ENCODE assay signal across 1 cellular context in the genomic region with DNA sequence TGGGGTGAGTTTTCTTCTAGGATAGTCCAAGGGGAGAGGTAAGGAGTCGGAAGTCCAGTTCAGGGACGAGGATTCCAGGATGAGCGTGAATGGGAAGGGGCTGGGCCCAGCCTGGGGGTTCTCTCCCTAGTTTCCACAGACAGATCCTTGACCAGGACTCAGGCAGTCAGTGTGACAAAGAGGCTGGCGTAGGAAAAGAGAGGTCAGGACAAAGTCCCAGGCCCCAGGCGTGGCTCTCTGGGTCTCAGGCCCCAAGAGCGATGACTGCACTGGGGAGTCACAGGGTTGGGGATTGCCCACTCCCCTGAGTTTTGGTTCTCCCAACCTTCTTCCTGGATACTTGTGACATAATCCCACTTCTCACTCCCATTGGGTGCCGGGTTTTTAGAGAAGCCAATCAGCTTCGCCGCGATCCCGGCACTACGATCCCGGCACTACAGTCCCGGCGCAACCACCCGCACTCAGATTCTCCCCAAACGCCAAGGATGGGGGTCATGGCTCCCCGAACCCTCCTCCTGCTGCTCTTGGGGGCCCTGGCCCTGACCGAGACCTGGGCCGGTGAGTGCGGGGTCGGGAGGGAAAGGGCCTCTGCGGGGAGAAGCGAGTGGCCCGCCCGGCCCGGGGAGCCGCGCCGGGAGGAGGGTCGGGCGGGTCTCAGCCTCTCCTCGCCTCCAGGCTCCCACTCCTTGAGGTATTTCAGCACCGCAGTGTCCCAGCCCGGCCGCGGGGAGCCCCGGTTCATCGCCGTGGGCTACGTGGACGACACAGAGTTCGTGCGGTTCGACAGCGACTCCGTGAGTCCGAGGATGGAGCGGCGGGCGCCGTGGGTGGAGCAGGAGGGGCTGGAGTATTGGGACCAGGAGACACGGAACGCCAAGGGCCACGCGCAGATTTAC.
A peak's percentile ranks its signal among the peaks of the same experiment; 100 is the strongest.
TF ChIP-seq lines count a peak whose summit lies in the region.

No MANE protein-coding gene starts in this region.

TF ChIP-seq in HepG2, 621 proteins besides CTCF, POLR2A, EP300 and RAD21 (continued from another document and continues in another):
- TF ChIP-seq, protein P1, sequence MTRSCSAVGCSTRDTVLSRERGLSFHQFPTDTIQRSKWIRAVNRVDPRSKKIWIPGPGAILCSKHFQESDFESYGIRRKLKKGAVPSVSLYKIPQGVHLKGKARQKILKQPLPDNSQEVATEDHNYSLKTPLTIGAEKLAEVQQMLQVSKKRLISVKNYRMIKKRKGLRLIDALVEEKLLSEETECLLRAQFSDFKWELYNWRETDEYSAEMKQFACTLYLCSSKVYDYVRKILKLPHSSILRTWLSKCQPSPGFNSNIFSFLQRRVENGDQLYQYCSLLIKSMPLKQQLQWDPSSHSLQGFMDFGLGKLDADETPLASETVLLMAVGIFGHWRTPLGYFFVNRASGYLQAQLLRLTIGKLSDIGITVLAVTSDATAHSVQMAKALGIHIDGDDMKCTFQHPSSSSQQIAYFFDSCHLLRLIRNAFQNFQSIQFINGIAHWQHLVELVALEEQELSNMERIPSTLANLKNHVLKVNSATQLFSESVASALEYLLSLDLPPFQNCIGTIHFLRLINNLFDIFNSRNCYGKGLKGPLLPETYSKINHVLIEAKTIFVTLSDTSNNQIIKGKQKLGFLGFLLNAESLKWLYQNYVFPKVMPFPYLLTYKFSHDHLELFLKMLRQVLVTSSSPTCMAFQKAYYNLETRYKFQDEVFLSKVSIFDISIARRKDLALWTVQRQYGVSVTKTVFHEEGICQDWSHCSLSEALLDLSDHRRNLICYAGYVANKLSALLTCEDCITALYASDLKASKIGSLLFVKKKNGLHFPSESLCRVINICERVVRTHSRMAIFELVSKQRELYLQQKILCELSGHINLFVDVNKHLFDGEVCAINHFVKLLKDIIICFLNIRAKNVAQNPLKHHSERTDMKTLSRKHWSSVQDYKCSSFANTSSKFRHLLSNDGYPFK (CRISPR knock-in tag; IDR thresholded peaks at IDR 0.05; ENCODE audit: borderline replicate concordance), result peak; percentile 69; the same call in 1 of the 2 replicates
- TF ChIP-seq ASH2L (IDR thresholded peaks at IDR 0.05; ENCODE audit: insufficient read length, low read depth, low read length), result no peak
- no peak for TF ChIP-seq MTF2 (CRISPR knock-in tag; IDR thresholded peaks at IDR 0.05; ENCODE audit: borderline replicate concordance)
- peak; percentile 77; the same call in 1 of the 2 replicates for TF ChIP-seq ZNF510 (CRISPR knock-in tag; IDR thresholded peaks at IDR 0.05; ENCODE audit: low read depth)
- TF ChIP-seq ARNTL (CRISPR knock-in tag; IDR thresholded peaks at IDR 0.05), result peak; percentile 62; the same call in 1 of the 2 replicates
- no peak for TF ChIP-seq ZNF550 (CRISPR knock-in tag; IDR thresholded peaks at IDR 0.05; ENCODE audit: borderline replicate concordance)
- TF ChIP-seq RORA (CRISPR knock-in tag; IDR thresholded peaks at IDR 0.05), result no peak
- TF ChIP-seq ZBTB1 (CRISPR knock-in tag; IDR thresholded peaks at IDR 0.05; ENCODE audit: borderline replicate concordance), result no peak
- TF ChIP-seq, protein P2, sequence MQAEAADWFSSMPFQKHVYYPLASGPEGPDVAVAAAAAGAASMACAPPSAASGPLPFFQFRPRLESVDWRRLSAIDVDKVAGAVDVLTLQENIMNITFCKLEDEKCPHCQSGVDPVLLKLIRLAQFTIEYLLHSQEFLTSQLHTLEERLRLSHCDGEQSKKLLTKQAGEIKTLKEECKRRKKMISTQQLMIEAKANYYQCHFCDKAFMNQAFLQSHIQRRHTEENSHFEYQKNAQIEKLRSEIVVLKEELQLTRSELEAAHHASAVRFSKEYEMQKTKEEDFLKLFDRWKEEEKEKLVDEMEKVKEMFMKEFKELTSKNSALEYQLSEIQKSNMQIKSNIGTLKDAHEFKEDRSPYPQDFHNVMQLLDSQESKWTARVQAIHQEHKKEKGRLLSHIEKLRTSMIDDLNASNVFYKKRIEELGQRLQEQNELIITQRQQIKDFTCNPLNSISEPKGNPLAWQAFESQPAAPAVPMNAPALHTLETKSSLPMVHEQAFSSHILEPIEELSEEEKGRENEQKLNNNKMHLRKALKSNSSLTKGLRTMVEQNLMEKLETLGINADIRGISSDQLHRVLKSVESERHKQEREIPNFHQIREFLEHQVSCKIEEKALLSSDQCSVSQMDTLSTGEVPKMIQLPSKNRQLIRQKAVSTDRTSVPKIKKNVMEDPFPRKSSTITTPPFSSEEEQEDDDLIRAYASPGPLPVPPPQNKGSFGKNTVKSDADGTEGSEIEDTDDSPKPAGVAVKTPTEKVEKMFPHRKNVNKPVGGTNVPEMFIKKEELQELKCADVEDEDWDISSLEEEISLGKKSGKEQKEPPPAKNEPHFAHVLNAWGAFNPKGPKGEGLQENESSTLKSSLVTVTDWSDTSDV (CRISPR knock-in tag; IDR thresholded peaks at IDR 0.05), result no peak
- TF ChIP-seq POLR2G (IDR thresholded peaks at IDR 0.05; ENCODE audit: low read depth, low read length), result 0 out of 2 replicates have a peak, but pooled peaks have one; percentile 28
- no peak for TF ChIP-seq NR2F6 (IDR thresholded peaks at IDR 0.05)
- no peak for TF ChIP-seq NR2F6 (CRISPR knock-in tag; IDR thresholded peaks at IDR 0.05)
- TF ChIP-seq IRF2 (CRISPR knock-in tag; IDR thresholded peaks at IDR 0.05), result peak; percentile 12; the same call in 1 of the 2 replicates
- TF ChIP-seq ZFP41 (CRISPR knock-in tag; IDR thresholded peaks at IDR 0.05; ENCODE audit: borderline replicate concordance), result no peak
- TF ChIP-seq, protein P3, sequence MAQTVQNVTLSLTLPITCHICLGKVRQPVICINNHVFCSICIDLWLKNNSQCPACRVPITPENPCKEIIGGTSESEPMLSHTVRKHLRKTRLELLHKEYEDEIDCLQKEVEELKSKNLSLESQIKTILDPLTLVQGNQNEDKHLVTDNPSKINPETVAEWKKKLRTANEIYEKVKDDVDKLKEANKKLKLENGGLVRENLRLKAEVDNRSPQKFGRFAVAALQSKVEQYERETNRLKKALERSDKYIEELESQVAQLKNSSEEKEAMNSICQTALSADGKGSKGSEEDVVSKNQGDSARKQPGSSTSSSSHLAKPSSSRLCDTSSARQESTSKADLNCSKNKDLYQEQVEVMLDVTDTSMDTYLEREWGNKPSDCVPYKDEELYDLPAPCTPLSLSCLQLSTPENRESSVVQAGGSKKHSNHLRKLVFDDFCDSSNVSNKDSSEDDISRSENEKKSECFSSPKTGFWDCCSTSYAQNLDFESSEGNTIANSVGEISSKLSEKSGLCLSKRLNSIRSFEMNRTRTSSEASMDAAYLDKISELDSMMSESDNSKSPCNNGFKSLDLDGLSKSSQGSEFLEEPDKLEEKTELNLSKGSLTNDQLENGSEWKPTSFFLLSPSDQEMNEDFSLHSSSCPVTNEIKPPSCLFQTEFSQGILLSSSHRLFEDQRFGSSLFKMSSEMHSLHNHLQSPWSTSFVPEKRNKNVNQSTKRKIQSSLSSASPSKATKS (CRISPR knock-in tag; IDR thresholded peaks at IDR 0.05), result no peak
- TF ChIP-seq ZSCAN25 (CRISPR knock-in tag; IDR thresholded peaks at IDR 0.05), result peak; percentile 62; the same call in 1 of the 2 replicates
- peak; percentile 31; the same call in 1 of the 2 replicates for TF ChIP-seq SALL1 (CRISPR knock-in tag; IDR thresholded peaks at IDR 0.05)
- TF ChIP-seq NFE2L2 (IDR thresholded peaks at IDR 0.05; ENCODE audit: low read length), result 0 out of 2 replicates have a peak, but pooled peaks have one; percentile 1
- peak; percentile 57; the same call in 1 of the 2 replicates for TF ChIP-seq SIN3A (IDR thresholded peaks at IDR 0.05; ENCODE audit: borderline replicate concordance, low read depth, low read length)
- no peak for TF ChIP-seq GFI1 (CRISPR knock-in tag; IDR thresholded peaks at IDR 0.05; ENCODE audit: borderline replicate concordance)
- 0 out of 2 replicates have a peak, but pooled peaks have one; percentile 16 for TF ChIP-seq MEIS2 (CRISPR knock-in tag; IDR thresholded peaks at IDR 0.05)
- 0 out of 2 replicates have a peak, but pooled peaks have one; percentile 70 for TF ChIP-seq ZNF879 (CRISPR knock-in tag; IDR thresholded peaks at IDR 0.05)
- peak; percentile 99 for TF ChIP-seq RFX5 (IDR thresholded peaks at IDR 0.05; ENCODE audit: low read depth, low read length)
- TF ChIP-seq TOPORS (CRISPR knock-in tag; IDR thresholded peaks at IDR 0.05), result no peak
- TF ChIP-seq ZNF713 (CRISPR knock-in tag; IDR thresholded peaks at IDR 0.05), result 0 out of 2 replicates have a peak, but pooled peaks have one; percentile 75
- TF ChIP-seq ZNF20 (CRISPR knock-in tag; IDR thresholded peaks at IDR 0.05), result no peak
- TF ChIP-seq, protein P4, sequence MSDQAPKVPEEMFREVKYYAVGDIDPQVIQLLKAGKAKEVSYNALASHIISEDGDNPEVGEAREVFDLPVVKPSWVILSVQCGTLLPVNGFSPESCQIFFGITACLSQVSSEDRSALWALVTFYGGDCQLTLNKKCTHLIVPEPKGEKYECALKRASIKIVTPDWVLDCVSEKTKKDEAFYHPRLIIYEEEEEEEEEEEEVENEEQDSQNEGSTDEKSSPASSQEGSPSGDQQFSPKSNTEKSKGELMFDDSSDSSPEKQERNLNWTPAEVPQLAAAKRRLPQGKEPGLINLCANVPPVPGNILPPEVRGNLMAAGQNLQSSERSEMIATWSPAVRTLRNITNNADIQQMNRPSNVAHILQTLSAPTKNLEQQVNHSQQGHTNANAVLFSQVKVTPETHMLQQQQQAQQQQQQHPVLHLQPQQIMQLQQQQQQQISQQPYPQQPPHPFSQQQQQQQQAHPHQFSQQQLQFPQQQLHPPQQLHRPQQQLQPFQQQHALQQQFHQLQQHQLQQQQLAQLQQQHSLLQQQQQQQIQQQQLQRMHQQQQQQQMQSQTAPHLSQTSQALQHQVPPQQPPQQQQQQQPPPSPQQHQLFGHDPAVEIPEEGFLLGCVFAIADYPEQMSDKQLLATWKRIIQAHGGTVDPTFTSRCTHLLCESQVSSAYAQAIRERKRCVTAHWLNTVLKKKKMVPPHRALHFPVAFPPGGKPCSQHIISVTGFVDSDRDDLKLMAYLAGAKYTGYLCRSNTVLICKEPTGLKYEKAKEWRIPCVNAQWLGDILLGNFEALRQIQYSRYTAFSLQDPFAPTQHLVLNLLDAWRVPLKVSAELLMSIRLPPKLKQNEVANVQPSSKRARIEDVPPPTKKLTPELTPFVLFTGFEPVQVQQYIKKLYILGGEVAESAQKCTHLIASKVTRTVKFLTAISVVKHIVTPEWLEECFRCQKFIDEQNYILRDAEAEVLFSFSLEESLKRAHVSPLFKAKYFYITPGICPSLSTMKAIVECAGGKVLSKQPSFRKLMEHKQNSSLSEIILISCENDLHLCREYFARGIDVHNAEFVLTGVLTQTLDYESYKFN (CRISPR knock-in tag; conservative IDR thresholded peaks at IDR 0.05), result 0 out of 2 replicates have a peak, but pooled peaks have one; percentile 14
- peak; percentile 65 for TF ChIP-seq DMAP1 (CRISPR knock-in tag; IDR thresholded peaks at IDR 0.05)
- TF ChIP-seq, protein P5, sequence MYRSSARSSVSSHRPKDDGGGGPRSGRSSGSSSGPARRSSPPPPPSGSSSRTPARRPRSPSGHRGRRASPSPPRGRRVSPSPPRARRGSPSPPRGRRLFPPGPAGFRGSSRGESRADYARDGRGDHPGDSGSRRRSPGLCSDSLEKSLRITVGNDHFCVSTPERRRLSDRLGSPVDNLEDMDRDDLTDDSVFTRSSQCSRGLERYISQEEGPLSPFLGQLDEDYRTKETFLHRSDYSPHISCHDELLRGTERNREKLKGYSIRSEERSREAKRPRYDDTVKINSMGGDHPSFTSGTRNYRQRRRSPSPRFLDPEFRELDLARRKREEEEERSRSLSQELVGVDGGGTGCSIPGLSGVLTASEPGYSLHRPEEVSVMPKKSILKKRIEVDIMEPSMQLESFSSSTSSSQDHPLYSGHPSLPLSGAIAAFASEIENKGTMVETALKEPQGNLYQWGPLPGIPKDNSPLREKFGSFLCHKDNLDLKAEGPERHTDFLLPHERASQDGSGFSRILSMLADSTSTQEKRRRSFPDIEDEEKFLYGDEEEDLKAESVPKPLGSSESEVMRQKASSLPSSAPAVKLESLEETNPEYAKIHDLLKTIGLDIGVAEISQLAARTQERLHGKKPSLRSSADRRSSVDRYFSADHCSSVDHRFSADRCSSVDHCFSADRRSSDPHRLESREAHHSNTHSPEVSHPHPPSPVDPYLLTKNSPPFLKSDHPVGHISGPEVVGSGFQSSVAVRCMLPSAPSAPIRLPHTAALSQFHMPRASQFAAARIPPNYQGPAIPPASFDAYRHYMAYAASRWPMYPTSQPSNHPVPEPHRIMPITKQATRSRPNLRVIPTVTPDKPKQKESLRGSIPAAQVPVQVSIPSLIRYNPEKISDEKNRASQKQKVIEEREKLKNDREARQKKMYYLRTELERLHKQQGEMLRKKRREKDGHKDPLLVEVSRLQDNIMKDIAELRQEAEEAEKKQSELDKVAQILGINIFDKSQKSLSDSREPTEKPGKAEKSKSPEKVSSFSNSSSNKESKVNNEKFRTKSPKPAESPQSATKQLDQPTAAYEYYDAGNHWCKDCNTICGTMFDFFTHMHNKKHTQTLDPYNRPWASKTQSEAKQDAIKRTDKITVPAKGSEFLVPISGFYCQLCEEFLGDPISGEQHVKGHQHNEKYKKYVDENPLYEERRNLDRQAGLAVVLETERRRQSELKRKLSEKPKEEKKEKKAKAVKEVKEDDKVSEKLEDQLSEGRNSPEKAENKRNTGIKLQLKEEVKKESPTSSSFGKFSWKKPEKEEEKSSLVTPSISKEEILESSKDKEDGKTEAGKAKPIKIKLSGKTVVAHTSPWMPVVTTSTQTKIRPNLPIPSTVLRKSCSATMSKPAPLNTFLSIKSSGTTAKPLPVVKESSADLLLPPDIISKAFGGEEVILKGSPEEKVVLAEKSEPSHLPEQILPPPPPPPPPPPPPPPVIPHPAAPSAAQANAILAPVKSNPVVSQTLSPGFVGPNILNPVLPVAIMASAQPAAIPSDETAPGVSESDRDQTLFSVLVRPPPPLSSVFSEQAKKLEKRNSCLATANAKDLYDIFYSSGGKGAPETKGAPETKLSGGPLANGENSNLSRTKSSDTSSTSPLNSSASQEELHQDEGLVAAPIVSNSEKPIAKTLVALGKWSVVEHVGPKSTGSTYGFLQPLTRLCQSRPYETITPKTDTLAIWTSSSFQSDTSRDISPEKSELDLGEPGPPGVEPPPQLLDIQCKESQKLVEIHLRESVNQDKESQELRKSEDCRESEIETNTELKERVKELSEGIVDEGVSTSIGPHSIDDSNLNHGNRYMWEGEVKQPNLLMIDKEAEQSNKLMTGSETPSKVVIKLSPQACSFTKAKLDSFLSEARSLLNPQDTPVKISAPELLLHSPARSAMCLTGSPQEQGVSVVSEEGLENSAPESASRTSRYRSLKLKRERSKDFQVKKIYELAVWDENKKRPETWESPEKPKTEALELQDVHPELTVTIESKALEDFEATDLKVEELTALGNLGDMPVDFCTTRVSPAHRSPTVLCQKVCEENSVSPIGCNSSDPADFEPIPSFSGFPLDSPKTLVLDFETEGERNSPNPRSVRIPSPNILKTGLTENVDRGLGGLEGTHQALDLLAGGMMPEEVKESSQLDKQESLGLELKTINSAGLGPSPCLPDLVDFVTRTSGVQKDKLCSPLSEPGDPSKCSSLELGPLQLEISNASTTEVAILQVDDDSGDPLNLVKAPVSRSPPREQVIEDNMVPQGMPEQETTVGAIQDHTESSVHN (CRISPR knock-in tag; IDR thresholded peaks at IDR 0.05), result no peak
- TF ChIP-seq, protein P6, sequence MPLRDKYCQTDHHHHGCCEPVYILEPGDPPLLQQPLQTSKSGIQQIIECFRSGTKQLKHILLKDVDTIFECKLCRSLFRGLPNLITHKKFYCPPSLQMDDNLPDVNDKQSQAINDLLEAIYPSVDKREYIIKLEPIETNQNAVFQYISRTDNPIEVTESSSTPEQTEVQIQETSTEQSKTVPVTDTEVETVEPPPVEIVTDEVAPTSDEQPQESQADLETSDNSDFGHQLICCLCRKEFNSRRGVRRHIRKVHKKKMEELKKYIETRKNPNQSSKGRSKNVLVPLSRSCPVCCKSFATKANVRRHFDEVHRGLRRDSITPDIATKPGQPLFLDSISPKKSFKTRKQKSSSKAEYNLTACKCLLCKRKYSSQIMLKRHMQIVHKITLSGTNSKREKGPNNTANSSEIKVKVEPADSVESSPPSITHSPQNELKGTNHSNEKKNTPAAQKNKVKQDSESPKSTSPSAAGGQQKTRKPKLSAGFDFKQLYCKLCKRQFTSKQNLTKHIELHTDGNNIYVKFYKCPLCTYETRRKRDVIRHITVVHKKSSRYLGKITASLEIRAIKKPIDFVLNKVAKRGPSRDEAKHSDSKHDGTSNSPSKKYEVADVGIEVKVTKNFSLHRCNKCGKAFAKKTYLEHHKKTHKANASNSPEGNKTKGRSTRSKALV (CRISPR knock-in tag; IDR thresholded peaks at IDR 0.05), result no peak
- TF ChIP-seq SRF (IDR thresholded peaks at IDR 0.05; ENCODE audit: low read depth, low read length), result no peak
